8 cellular contexts compared by ENCODE assay signal in genomic region chr16:72124761-72125634, GRCh38. TPM values are rescaled to one million over a fixed set of nuclear protein-coding genes. Genes with fewer than 3 reads are reported as not detected.
DNase-seq lines count a peak whose midpoint lies in the region; ATAC-seq and TF ChIP-seq lines count a peak whose summit lies in the region.

No MANE protein-coding gene starts in this region.

- no peak for TF ChIP-seq POLR2A in body of pancreas (IDR thresholded peaks at IDR 0.05)

- H3K9me2 ChIP-seq in GM23338 (ENCODE audit: insufficient read depth) = no peaks in the 10 kb centered on the region

- no peaks in the 10 kb centered on the region for H3K9me3 Mint-ChIP-seq in CD8-positive, alpha-beta memory T cell
- no peaks in the 10 kb centered on the region for H3K9me3 Mint-ChIP-seq in GM23338

- peak; percentile 17 to 64 (median 32) for DNase-seq in CD8-positive, alpha-beta memory T cell
- DNase-seq in GM23338 (ENCODE audit: low spot score) (peak; percentile 85), NCI-H1694 (lab: John Stamatoyannopoulos, UW) (peak; percentile 56), T1000 (lab: John Stamatoyannopoulos, UW) (peak; percentile 32), body of pancreas (peak; percentile 72 to 78 (median 76)), iPS-NIHi11 (ENCODE audit: low spot score) (peak; percentile 86), smooth muscle cell (lab: John Stamatoyannopoulos, UW; ENCODE audit: unreplicated experiment) (peak; percentile 16)

- H3K4me3 Mint-ChIP-seq in CD8-positive, alpha-beta memory T cell = peak overlapping the region in 1 of 7 donors; percentile 61
- H3K4me3 Mint-ChIP-seq in GM23338 = no peak overlapping the region

- H3K27me3 Mint-ChIP-seq in CD8-positive, alpha-beta memory T cell = no peaks in the 10 kb centered on the region
- H3K27me3 Mint-ChIP-seq in GM23338 (ENCODE audit: insufficient read depth, low read depth, poor library complexity) = peaks cover 12% of the 10 kb centered on the region

- no peak overlapping the region for H3K4me3 ChIP-seq in CD8-positive, alpha-beta memory T cell (ENCODE audit: low read length)
- H3K4me3 ChIP-seq in GM23338 (no peak overlapping the region), body of pancreas (no peak overlapping the region), smooth muscle cell (no peak overlapping the region)

- 32 to 34% methylated on average over 10 to 13 of the region's 13 CpGs for WGBS in body of pancreas, 2 donors
- WGBS in smooth muscle cell (ENCODE audit: low lambda C conversion rate) = 49% methylated on average over 13 of the region's 13 CpGs

- H3K9me3 ChIP-seq in CD8-positive, alpha-beta memory T cell (ENCODE audit: low read length) = no peaks in the 10 kb centered on the region
- H3K9me3 ChIP-seq in body of pancreas = no peaks in the 10 kb centered on the region
- no peaks in the 10 kb centered on the region for H3K9me3 ChIP-seq in smooth muscle cell (replicated peaks; ENCODE audit: low read depth)

- POLR2A ChIA-PET in CD8-positive, alpha-beta memory T cell (lab: Charles Lee) = no interaction called here

- intact Hi-C loops in body of pancreas (cut with DNase I) = loop anchor here (10.0 kb wide), 1 partner anchor 350 kb away; no protein-coding TSS in a partner anchor

- H3K36me3 ChIP-seq in CD8-positive, alpha-beta memory T cell (ENCODE audit: insufficient read depth, low read length) = no peaks in the 10 kb centered on the region
- no peaks in the 10 kb centered on the region for H3K36me3 ChIP-seq in GM23338 (ENCODE audit: insufficient read depth)
- no peaks in the 10 kb centered on the region for H3K36me3 ChIP-seq in body of pancreas (replicated peaks in 1 of 2; ENCODE audit: insufficient read depth in 1 of 2, low read depth in 2 of 2)
- no peaks in the 10 kb centered on the region for H3K36me3 ChIP-seq in smooth muscle cell (ENCODE audit: low read depth)

- H3K79me2 ChIP-seq in GM23338 (replicated peaks; ENCODE audit: insufficient read depth) = no peaks in the 10 kb centered on the region
- H3K79me2 ChIP-seq in smooth muscle cell (ENCODE audit: low read depth) = no peaks in the 10 kb centered on the region

- CTCF ChIA-PET in CD8-positive, alpha-beta memory T cell (lab: Charles Lee) = interaction anchor here (0.8 to 2.2 kb wide), 7 partner anchors 9 to 46 kb away, joined by 3 to 9 read pairs (median 6); no protein-coding TSS in a partner anchor

- H3K9ac ChIP-seq in smooth muscle cell (ENCODE audit: low read depth) = no peak overlapping the region

- no peak overlapping the region for H3K27ac ChIP-seq in CD8-positive, alpha-beta memory T cell (ENCODE audit: low read depth, low read length)
- H3K27ac ChIP-seq in GM23338 (ENCODE audit: low read depth) = no peak overlapping the region
- H3K27ac ChIP-seq in body of pancreas = peak overlapping the region in 2 of 4 donors; percentile 41 to 57
- no peak overlapping the region for H3K27ac ChIP-seq in smooth muscle cell (ENCODE audit: low read depth)

- H4K20me1 ChIP-seq in GM23338 (replicated peaks; ENCODE audit: insufficient read depth) (no peaks in the 10 kb centered on the region), smooth muscle cell (ENCODE audit: low read depth) (no peaks in the 10 kb centered on the region)

- H3K4me2 ChIP-seq in GM23338 (no peak overlapping the region), smooth muscle cell (no peak overlapping the region)

- no peaks in the 10 kb centered on the region for H3K4me1 ChIP-seq in CD8-positive, alpha-beta memory T cell (ENCODE audit: insufficient read depth, low read length)
- H3K4me1 ChIP-seq in GM23338 (ENCODE audit: insufficient read depth) (no peaks in the 10 kb centered on the region; the same call in 1 of the 2 replicates), body of pancreas (peaks cover 16% of the 10 kb centered on the region), smooth muscle cell (ENCODE audit: low read depth) (peaks cover 5% of the 10 kb centered on the region)

- H2AFZ ChIP-seq in GM23338 (peak overlapping the region; percentile 92), smooth muscle cell (ENCODE audit: low read depth) (no peak overlapping the region)

- H3K27me3 ChIP-seq in CD8-positive, alpha-beta memory T cell (ENCODE audit: insufficient read depth, low read length, poor library complexity, severe bottlenecking) = no peaks in the 10 kb centered on the region
- H3K27me3 ChIP-seq in GM23338 (ENCODE audit: insufficient read depth) (no peaks in the 10 kb centered on the region), body of pancreas (no peaks in the 10 kb centered on the region), smooth muscle cell (ENCODE audit: low read depth) (no peaks in the 10 kb centered on the region)

- no peaks in the 10 kb centered on the region for H3K36me3 Mint-ChIP-seq in CD8-positive, alpha-beta memory T cell
- no peaks in the 10 kb centered on the region for H3K36me3 Mint-ChIP-seq in GM23338 (ENCODE audit: low read depth)

- H3F3A ChIP-seq in GM23338 (replicated peaks; ENCODE audit: low read depth) (no peaks in the 10 kb centered on the region), smooth muscle cell (ENCODE audit: low read depth) (no peaks in the 10 kb centered on the region)

- ATAC-seq in GM23338 (peak; percentile 96), body of pancreas (peak; percentile 79), HG03442 (IDR thresholded peaks at IDR 0.05; ENCODE audit: unreplicated experiment) (no peak)

- TF ChIP-seq CTCF in GM23338 (conservative IDR thresholded peaks at IDR 0.05; ENCODE audit: low read depth in 2 of 2) = peak; percentile 85 to 94
- peak; percentile 38 to 80 (median 77) for TF ChIP-seq CTCF in body of pancreas (IDR thresholded peaks at IDR 0.05)
- peak; percentile 82 for TF ChIP-seq CTCF in smooth muscle cell (IDR thresholded peaks at IDR 0.05; ENCODE audit: borderline replicate concordance, insufficient read depth, poor library complexity, severe bottlenecking)

- no peak overlapping the region for H3K27ac Mint-ChIP-seq in CD8-positive, alpha-beta memory T cell
- peak overlapping the region; percentile 68 for H3K27ac Mint-ChIP-seq in GM23338

- peaks cover 0 to 3% (median 0%) of the 10 kb centered on the region in 3 donors for H3K4me1 Mint-ChIP-seq in CD8-positive, alpha-beta memory T cell
- H3K4me1 Mint-ChIP-seq in GM23338 = peaks cover 17% of the 10 kb centered on the region

TF ChIP-seq in GM23338, 12 proteins besides CTCF, POLR2A, EP300 and RAD21 (continues in another document):
- TF ChIP-seq CREB1 (CRISPR knock-in tag; IDR thresholded peaks at IDR 0.05; ENCODE audit: low read depth) (0 out of 2 replicates have a peak, but pooled peaks have one; percentile 17), ZNF331 (CRISPR knock-in tag; IDR thresholded peaks at IDR 0.05; ENCODE audit: low read depth) (no peak)

RNA-seq across cellular contexts. Expression of gene DHX38, which starts 31.4 kb away (rescaled TPM):
- total RNA-seq in CD8-positive, alpha-beta memory T cell = 10 to 100 TPM; 93.6 to 98.3 TPM
- polyA plus RNA-seq in CD8-positive, alpha-beta memory T cell = 32.7 TPM
- 34.2 and 46.4 TPM in 2 replicates for total RNA-seq in GM23338 (2014; rRNA removed; shearing (Covaris generic))
- polyA plus RNA-seq in GM23338 (2016; fragmentation: Nextera tagmentation; extraction: Ambion mirVana) (31.4 and 32.9 TPM in 2 replicates), smooth muscle cell (45.4 and 67.2 TPM in 2 replicates)
- total RNA-seq in body of pancreas (10 to 100 TPM; 28.3 to 40.5 TPM), smooth muscle cell (30.8 and 35.6 TPM in 2 replicates)

RNA-seq across cellular contexts. Expression of gene TXNL4B, which starts 31.6 kb away (rescaled TPM):
- total RNA-seq in CD8-positive, alpha-beta memory T cell = 10 to 100 TPM; 37.9 to 38.7 TPM
- polyA plus RNA-seq in CD8-positive, alpha-beta memory T cell = 14.0 TPM
- 8.9 and 9.0 TPM in 2 replicates for total RNA-seq in GM23338 (2014; rRNA removed; shearing (Covaris generic))
- polyA plus RNA-seq in GM23338 (2016; fragmentation: Nextera tagmentation; extraction: Ambion mirVana) (3.7 and 4.6 TPM in 2 replicates), smooth muscle cell (10.5 and 11.0 TPM in 2 replicates)
- total RNA-seq in body of pancreas (1 to 10 TPM; 5.4 to 7.3 TPM), smooth muscle cell (6.4 and 8.4 TPM in 2 replicates)

RNA-seq across cellular contexts. Expression of gene PMFBP1, which starts 47.0 kb away (rescaled TPM):
- total RNA-seq in CD8-positive, alpha-beta memory T cell = under 1 TPM; 0.09 to 0.15 TPM
- 0.13 TPM for polyA plus RNA-seq in CD8-positive, alpha-beta memory T cell
- 1.3 and 2.6 TPM in 2 replicates for total RNA-seq in GM23338 (2014; rRNA removed; shearing (Covaris generic))
- polyA plus RNA-seq in GM23338 (2016; fragmentation: Nextera tagmentation; extraction: Ambion mirVana) = 1.5 and 3.3 TPM in 2 replicates
- total RNA-seq in body of pancreas = 1 to 10 TPM; 2.0 to 4.4 TPM
- 0.09 and 0.31 TPM in 2 replicates for total RNA-seq in smooth muscle cell
- polyA plus RNA-seq in smooth muscle cell = 0.80 and 0.95 TPM in 2 replicates

Comparison
In these comparisons a context has a peak if more than half of its experiments do, and no peak if none do; other contexts are left out.
1. DNase-seq: peak in every context shown above with its lines; median percentile 86 in iPS-NIHi11; 85 in GM23338; 76 in body of pancreas; 56 in NCI-H1694; 32 in CD8-positive, alpha-beta memory T cell; 32 in T1000; 16 in smooth muscle cell.